In the genomic region with DNA sequence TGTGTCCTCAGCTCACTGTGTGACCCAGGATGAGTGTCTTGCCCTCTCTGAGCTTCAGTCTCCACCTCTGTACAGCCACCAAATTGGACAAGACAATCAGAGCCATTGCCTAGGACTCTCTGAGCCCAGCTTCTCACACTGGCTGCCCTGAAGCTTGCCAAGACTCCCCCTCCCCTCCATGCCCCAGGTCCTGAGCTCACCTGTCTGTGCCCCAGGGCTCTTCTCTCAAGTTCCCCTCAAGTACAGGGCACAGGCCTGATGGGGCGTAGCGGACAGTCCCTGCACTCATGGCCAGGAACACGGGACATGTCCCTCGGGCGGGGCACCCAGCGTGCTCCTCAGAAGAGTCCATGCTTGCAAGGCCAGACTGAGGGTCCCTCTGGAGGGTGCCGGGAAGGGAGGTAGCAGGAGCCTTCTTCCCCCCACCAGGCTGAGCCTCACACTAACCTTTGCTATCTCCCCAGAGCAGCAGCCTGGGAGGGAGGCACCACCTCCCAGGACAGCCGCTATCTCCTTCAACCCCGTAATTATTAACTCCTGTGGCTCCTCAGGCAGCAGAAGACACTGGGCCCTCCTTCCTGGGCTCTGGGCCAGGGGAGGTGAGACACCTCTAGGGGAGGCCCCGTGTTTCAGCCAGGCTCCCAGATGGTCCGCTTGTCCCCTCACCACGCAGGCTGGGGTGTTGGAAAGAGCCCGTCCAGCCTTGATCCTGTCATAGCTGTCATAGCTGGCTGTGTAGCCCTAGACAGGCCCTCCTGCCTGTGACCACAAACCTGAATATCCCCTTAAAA, we compare ENCODE assay signal across 12 cellular contexts. TPM values are rescaled to one million over a fixed set of nuclear protein-coding genes. Genes with fewer than 3 reads are reported as not detected.
A peak's percentile ranks its signal among the peaks of the same experiment; 100 is the strongest.
DNase-seq lines count a peak whose midpoint lies in the region; TF ChIP-seq lines count a peak whose summit lies in the region.
"Had no signal": no experiment of that assay in that cellular context is flagged by ENCODE, and none has a peak within 500 bp of the region (broad histone marks: within the 10 kb centered on the region; RNA-seq: fewer than 3 reads in every experiment).

No MANE protein-coding gene starts in this region.

- no TSS peak for BruUV-seq in Caco-2 (replicated peaks; lab: Mats Ljungman, UMichigan)

- DNase-seq in Caco-2 (peak; percentile 52 to 68), HuH-7.5 (ENCODE audit: low spot score) (peak; percentile 33), glutamatergic neuron (peak; percentile 13), progenitor cell of endocrine pancreas (ENCODE audit: low spot score, unreplicated experiment) (peak; percentile 8), NCI-H226 (no peak), NCI-H187 treated with DMSO at 0.1 percent for 48 hours (lab: John Stamatoyannopoulos, UW) (no peak), UCSD-AML1 (lab: John Stamatoyannopoulos, UW; ENCODE audit: unreplicated experiment) (no peak)
- no peak for DNase-seq in activated CD8-positive, alpha-beta memory T cell treated with anti-CD3 and anti-CD28 coated beads, Interleukin-2, amount 50 U/mL, for 4 hours
- DNase-seq: amniotic stem cell; CD4-positive, CD25-positive, alpha-beta regulatory T cell; effector CD8-positive, alpha-beta T cell; NCI-H2029 had no signal

- intact Hi-C loops in Caco-2 (cut with micrococcal nuclease; ENCODE audit: unreplicated experiment) = loop anchor here (10.0 kb wide), 1 partner anchor 885 kb away; no protein-coding TSS in a partner anchor

- no peak overlapping the region for H3K4me3 ChIP-seq in Caco-2 (ENCODE audit: low read depth, low read length)

- H3K27ac Mint-ChIP-seq in Caco-2 (ENCODE audit: unreplicated experiment) (no peak overlapping the region), glutamatergic neuron (ENCODE audit: unreplicated experiment) (no peak overlapping the region), progenitor cell of endocrine pancreas (no peak overlapping the region)
- H3K27ac Mint-ChIP-seq: CD4-positive, CD25-positive, alpha-beta regulatory T cell had no signal

- no peaks in the 10 kb centered on the region for H3K9me3 Mint-ChIP-seq in Caco-2 (ENCODE audit: unreplicated experiment)
- peaks cover 8% of the 10 kb centered on the region for H3K9me3 Mint-ChIP-seq in glutamatergic neuron (ENCODE audit: unreplicated experiment)
- no peaks in the 10 kb centered on the region for H3K9me3 Mint-ChIP-seq in progenitor cell of endocrine pancreas (ENCODE audit: low read depth)

- H3K4me1 Mint-ChIP-seq in Caco-2 (ENCODE audit: low read depth, unreplicated experiment) (peaks cover 52% of the 10 kb centered on the region), glutamatergic neuron (ENCODE audit: low read depth, unreplicated experiment) (no peaks in the 10 kb centered on the region), progenitor cell of endocrine pancreas (ENCODE audit: low read depth) (peaks cover 27% of the 10 kb centered on the region)

- no peaks in the 10 kb centered on the region for H3K36me3 ChIP-seq in Caco-2 (ENCODE audit: control insufficient read depth, insufficient read depth, low read length)

- no peaks in the 10 kb centered on the region for H3K27me3 Mint-ChIP-seq in Caco-2 (ENCODE audit: insufficient read depth, unreplicated experiment)
- H3K27me3 Mint-ChIP-seq in glutamatergic neuron (ENCODE audit: unreplicated experiment) = peaks cover 13% of the 10 kb centered on the region
- peaks cover 42% of the 10 kb centered on the region for H3K27me3 Mint-ChIP-seq in progenitor cell of endocrine pancreas

- no peaks in the 10 kb centered on the region for H3K27me3 ChIP-seq in Caco-2 (replicated peaks; ENCODE audit: control insufficient read depth, insufficient read depth, low read length)

- no peaks in the 10 kb centered on the region for H3K9me3 ChIP-seq in Caco-2

- H3K36me3 Mint-ChIP-seq in Caco-2 (ENCODE audit: insufficient read depth, unreplicated experiment) (peaks cover 11% of the 10 kb centered on the region), glutamatergic neuron (ENCODE audit: unreplicated experiment) (no peaks in the 10 kb centered on the region), progenitor cell of endocrine pancreas (ENCODE audit: insufficient read depth) (no peaks in the 10 kb centered on the region)
- H3K36me3 Mint-ChIP-seq: CD4-positive, CD25-positive, alpha-beta regulatory T cell had no signal

- CTCF ChIA-PET in Caco-2 (lab: Charles Lee) = interaction anchor here (0.5 kb wide), 1 partner anchor 9 kb away, joined by 5 read pairs; no protein-coding TSS in a partner anchor

- H3K4me1 ChIP-seq in Caco-2 = peaks cover 49% of the 10 kb centered on the region

- TF ChIP-seq CTCF in Caco-2 (IDR thresholded peaks at IDR 0.05; ENCODE audit: insufficient read depth in 1 of 2, low read depth in 1 of 2, low read length in 1 of 2, severe bottlenecking in 1 of 2, unreplicated experiment in 1 of 2) = no peak
- TF ChIP-seq CTCF in glutamatergic neuron (IDR thresholded peaks at IDR 0.05; ENCODE audit: partially characterized antibody, unreplicated experiment) = no peak
- TF ChIP-seq CTCF in progenitor cell of endocrine pancreas (IDR thresholded peaks at IDR 0.05; ENCODE audit: unreplicated experiment) = no peak

- peak overlapping the region; percentile 44 for H3K4me3 Mint-ChIP-seq in Caco-2 (ENCODE audit: unreplicated experiment)
- no peak overlapping the region for H3K4me3 Mint-ChIP-seq in glutamatergic neuron (ENCODE audit: unreplicated experiment)
- H3K4me3 Mint-ChIP-seq in progenitor cell of endocrine pancreas (ENCODE audit: low read depth) = no peak overlapping the region
- H3K4me3 Mint-ChIP-seq: CD4-positive, CD25-positive, alpha-beta regulatory T cell had no signal

- POLR2A ChIA-PET in Caco-2 (lab: Charles Lee) = no interaction called here

RNA-seq across cellular contexts. Expression of a gene that starts 2.7 kb away (rescaled TPM):
- 8.3 and 10.6 TPM in 2 replicates for total RNA-seq in Caco-2 (2022)
- total RNA-seq in glutamatergic neuron (ENCODE audit: unreplicated experiment) = 1.3 TPM
- total RNA-seq in progenitor cell of endocrine pancreas = 0.53 and 0.67 TPM in 2 replicates
- total RNA-seq: CD4-positive, CD25-positive, alpha-beta regulatory T cell had no signal

RNA-seq across cellular contexts. Expression of a gene that starts 28.7 kb away (rescaled TPM):
- total RNA-seq in Caco-2 (2022) (26.1 and 32.7 TPM in 2 replicates), glutamatergic neuron (ENCODE audit: unreplicated experiment) (9.7 TPM), progenitor cell of endocrine pancreas (21.2 and 23.7 TPM in 2 replicates)

RNA-seq across cellular contexts. Expression of a gene that starts 30.1 kb away (rescaled TPM):
- total RNA-seq in Caco-2 (2022) = 4.7 and 6.7 TPM in 2 replicates
- 4.6 TPM for total RNA-seq in glutamatergic neuron (ENCODE audit: unreplicated experiment)
- 0.34 and 0.44 TPM in 2 replicates for total RNA-seq in progenitor cell of endocrine pancreas

RNA-seq across cellular contexts. Expression of a gene that starts 47.4 kb away (rescaled TPM):
- 1,282 and 1,565 TPM in 2 replicates for total RNA-seq in Caco-2 (2022)
- 885 TPM for total RNA-seq in glutamatergic neuron (ENCODE audit: unreplicated experiment)
- 1,669 and 1,699 TPM in 2 replicates for total RNA-seq in progenitor cell of endocrine pancreas

Comparison
In these comparisons a context has a peak if more than half of its experiments do, and no peak if none do; other contexts are left out.
1. DNase-seq: peak in Caco-2 (2 of 2), HuH-7.5 (single experiment), glutamatergic neuron (single experiment) and progenitor cell of endocrine pancreas (single experiment); none in NCI-H226 (single experiment), NCI-H187 treated with DMSO at 0.1 percent for 48 hours (single experiment), activated CD8-positive, alpha-beta memory T cell treated with anti-CD3 and anti-CD28 coated beads, Interleukin-2, amount 50 U/mL, for 4 hours (single experiment) and UCSD-AML1 (single experiment).